9 cellular contexts compared by ENCODE assay signal in genomic region chr16:80993293-80993691, GRCh38. TPM values are rescaled to one million over a fixed set of nuclear protein-coding genes. Genes with fewer than 3 reads are reported as not detected.
A peak's percentile ranks its signal among the peaks of the same experiment; 100 is the strongest.
DNase-seq lines count a peak whose midpoint lies in the region; ATAC-seq, FAIRE-seq and TF ChIP-seq lines count a peak whose summit lies in the region.
"Had no signal": no experiment of that assay in that cellular context is flagged by ENCODE, and none has a peak within 500 bp of the region (broad histone marks: within the 10 kb centered on the region; RNA-seq: fewer than 3 reads in every experiment).

No MANE protein-coding gene starts in this region.

- no peaks in the 10 kb centered on the region for H3K27me3 Mint-ChIP-seq in dendritic cell treated with granulocyte-macrophage colony-stimulating factor and Interleukin-4, amounts not matched to agents 40 ng/mL and 50 ng/mL, for 4 days

- H3K36me3 ChIP-seq in HepG2 (replicated peaks in 1 of 2; ENCODE audit: control insufficient read depth in 1 of 2, insufficient read depth in 2 of 2, low read length in 2 of 2), result no peaks in the 10 kb centered on the region; a peak in 1 of 5 replicates

- DNase-seq in ACHN (peak; percentile 83), M059J (ENCODE audit: low read depth) (peak; percentile 81), HepG2 (ENCODE audit: low spot score) (peak; percentile 87), NCI-H1694 (lab: John Stamatoyannopoulos, UW) (no peak)
- no peak for DNase-seq in stimulated activated CD4-positive, alpha-beta T cell treated with anti-CD3 and anti-CD28 coated beads, Interleukin-4, amount 100 ng/mL, for 4 hours
- DNase-seq in stimulated activated CD8-positive, alpha-beta memory T cell treated with anti-CD3 and anti-CD28 coated beads, Interleukin-4, amount 100 ng/mL, for 48 hours, result no peak
- DNase-seq: DMS53 had no signal

- H3K4me3 ChIP-seq in HepG2 (replicated peaks in 1 of 3; ENCODE audit: insufficient read depth in 1 of 3, low read depth in 2 of 3, low read length in 3 of 3), result peak overlapping the region in 2 of 3 experiments; percentile 1 to 17; a peak in 1 of 6 replicates

- intact Hi-C loops in dendritic cell treated with granulocyte-macrophage colony-stimulating factor and Interleukin-4, amounts not matched to agents 40 ng/mL and 50 ng/mL, for 4 days (cut with micrococcal nuclease), result no loop called here
- intact Hi-C loops in HepG2 (cut with micrococcal nuclease; ENCODE audit: unreplicated experiment), result no loop called here

- H3K27ac ChIP-seq in HepG2 (ENCODE audit: extremely low read length, insufficient read depth, low read length), result peak overlapping the region; percentile 65

- H3K4me2 ChIP-seq in HepG2 (ENCODE audit: low read depth, low read length), result peak overlapping the region; percentile 67

- H3K4me3 Mint-ChIP-seq in dendritic cell treated with granulocyte-macrophage colony-stimulating factor and Interleukin-4, amounts not matched to agents 40 ng/mL and 50 ng/mL, for 4 days, result no peak overlapping the region

- H3K36me3 Mint-ChIP-seq in dendritic cell treated with granulocyte-macrophage colony-stimulating factor and Interleukin-4, amounts not matched to agents 40 ng/mL and 50 ng/mL, for 4 days (ENCODE audit: low read depth), result peaks cover 62% of the 10 kb centered on the region

- H3K9me3 Mint-ChIP-seq in dendritic cell treated with granulocyte-macrophage colony-stimulating factor and Interleukin-4, amounts not matched to agents 40 ng/mL and 50 ng/mL, for 4 days, result no peaks in the 10 kb centered on the region

- no peak for TF ChIP-seq RAD21 in HepG2 (CRISPR knock-in tag; IDR thresholded peaks at IDR 0.05)

- H4K20me1 ChIP-seq in HepG2 (ENCODE audit: insufficient read depth, low read length), result no peaks in the 10 kb centered on the region

- H3K4me1 ChIP-seq in HepG2 (ENCODE audit: insufficient read depth, low read length), result peaks cover 85% of the 10 kb centered on the region

- TF ChIP-seq EP300 in HepG2 (IDR thresholded peaks at IDR 0.05; ENCODE audit: low read depth in 2 of 2, low read length in 2 of 2), result no peak
- no peak for TF ChIP-seq EP300 in HepG2 (CRISPR knock-in tag; IDR thresholded peaks at IDR 0.05; ENCODE audit: borderline replicate concordance)

- ATAC-seq in HepG2 (peak; percentile 87), HG03457 (IDR thresholded peaks at IDR 0.05; ENCODE audit: unreplicated experiment) (no peak)

- H2AFZ ChIP-seq in HepG2 (ENCODE audit: low read length), result no peak overlapping the region

- H3K9ac ChIP-seq in HepG2 (ENCODE audit: insufficient read depth, low read depth, low read length), result peak overlapping the region; percentile 40

- TF ChIP-seq POLR2A in HepG2 (IDR thresholded peaks at IDR 0.05; ENCODE audit: insufficient read depth in 1 of 2, low read depth in 2 of 2, low read length in 2 of 2), result no peak

- H3K9me3 ChIP-seq in HepG2 (ENCODE audit: low read length), result no peaks in the 10 kb centered on the region

- no peak for TF ChIP-seq CTCF in HepG2 (CRISPR knock-in tag; IDR thresholded peaks at IDR 0.05)

- in situ Hi-C loops in ACHN (cut with HindIII; ENCODE audit: low pct_ligation_motif_present, low pct_unique_long_range_greater_than_20kb, low sequenced_read_pairs) (no loop called here), HepG2 (cut with HindIII; ENCODE audit: extremely low pct_ligation_motif_present, low pct_unique_long_range_greater_than_20kb) (no loop called here)

- CTCF ChIA-PET in HepG2 (lab: Yijun Ruan, JAX; ENCODE audit: low intra/inter-chr PET ratio, low total read pairs), result no interaction called here

- FAIRE-seq in HepG2 (lab: Jason Lieb, UNC), result peak; percentile 44

- POLR2A ChIA-PET in HepG2 (lab: Yijun Ruan, JAX), result interaction anchor here (1.2 to 1.4 kb wide), 4 partner anchors 11 to 84 kb away, joined by 3 to 8 read pairs (median 5); partner anchors contain the start of genes C16orf46, CENPN and CMC2

- BruUV-seq in HepG2 (replicated peaks; lab: Mats Ljungman, UMichigan), result no TSS peak

- H3K27ac Mint-ChIP-seq in dendritic cell treated with granulocyte-macrophage colony-stimulating factor and Interleukin-4, amounts not matched to agents 40 ng/mL and 50 ng/mL, for 4 days, result peak overlapping the region; percentile 13

- 5% methylated on average over 6 of the region's 6 CpGs for WGBS in HepG2 (ENCODE audit: low lambda C conversion rate)

- H3K79me2 ChIP-seq in HepG2 (ENCODE audit: insufficient read depth, low read length), result peaks cover 96% of the 10 kb centered on the region

- no peaks in the 10 kb centered on the region for H3K27me3 ChIP-seq in HepG2 (ENCODE audit: control insufficient read depth in 1 of 2, insufficient read depth in 2 of 2, low read length in 2 of 2)

- peaks cover 14% of the 10 kb centered on the region for H3K4me1 Mint-ChIP-seq in dendritic cell treated with granulocyte-macrophage colony-stimulating factor and Interleukin-4, amounts not matched to agents 40 ng/mL and 50 ng/mL, for 4 days (ENCODE audit: low read depth)

RNA-seq across cellular contexts. Expression of gene CMC2, which starts 13.4 kb away (rescaled TPM):
- 144 and 150 TPM in 2 replicates for total RNA-seq in M059J (2014; rRNA removed; shearing (Covaris generic))
- total RNA-seq in HepG2 (2016; rRNA removed; fragmentation: Illumina TruSeq; extraction: Trizol), result 129 and 147 TPM in 2 replicates
- 111 and 171 TPM in 2 replicates for total RNA-seq in HepG2 (2016; cell fraction: cytosol; rRNA removed; fragmentation: Illumina TruSeq; extraction: Trizol; ENCODE audit: low read depth)
- 118 and 155 TPM in 2 replicates for total RNA-seq in HepG2 (2016; cell fraction: insoluble cytoplasmic fraction; rRNA removed; fragmentation: Illumina TruSeq; extraction: Trizol)
- 132 and 180 TPM in 2 replicates for total RNA-seq in HepG2 (2016; cell fraction: membrane; rRNA removed; fragmentation: Illumina TruSeq; extraction: Trizol)
- total RNA-seq in HepG2 (2016; cell fraction: nucleus; rRNA removed; fragmentation: Illumina TruSeq; extraction: Trizol), result 49.2 and 54.6 TPM in 2 replicates
- polyA plus RNA-seq in HepG2 (2011; rRNA removed), result 92.1 and 116 TPM in 2 replicates
- 134 and 148 TPM in 2 replicates for polyA plus RNA-seq in HepG2 (2011; cell fraction: cytosol; rRNA removed)
- 22.2 and 24.5 TPM in 2 replicates for polyA plus RNA-seq in HepG2 (2011; cell fraction: nucleus; rRNA removed)
- polyA plus RNA-seq in HepG2 (2012), result 81.8 and 85.6 TPM in 2 replicates
- polyA plus RNA-seq in HepG2 (2016; cell fraction: cytosol; fragmentation: Illumina TruSeq; extraction: Trizol; ENCODE audit: low read depth), result 157 and 235 TPM in 2 replicates
- 172 and 176 TPM in 2 replicates for polyA plus RNA-seq in HepG2 (2016; cell fraction: insoluble cytoplasmic fraction; fragmentation: Illumina TruSeq; extraction: Trizol; ENCODE audit: low read depth)
- polyA plus RNA-seq in HepG2 (2016; cell fraction: membrane; fragmentation: Illumina TruSeq; extraction: Trizol; ENCODE audit: low read depth), result 133 and 179 TPM in 2 replicates
- 86.6 and 97.5 TPM in 2 replicates for polyA plus RNA-seq in HepG2 (2016; cell fraction: nucleus; fragmentation: Illumina TruSeq; extraction: Trizol; ENCODE audit: insufficient read depth, low read depth)
- 70.9 and 71.9 TPM in 2 replicates for polyA minus RNA-seq in HepG2 (2011; rRNA and poly(A)+ RNA removed; ENCODE audit: low replicate concordance)
- polyA minus RNA-seq in HepG2 (2011; cell fraction: cytosol; rRNA and poly(A)+ RNA removed), result 19.8 and 22.3 TPM in 2 replicates
- 35.4 and 68.6 TPM in 2 replicates for polyA minus RNA-seq in HepG2 (2011; cell fraction: nucleus; rRNA and poly(A)+ RNA removed)

RNA-seq across cellular contexts. Expression of gene CENPN, which starts 13.7 kb away (rescaled TPM):
- 112 and 210 TPM in 2 replicates for total RNA-seq in M059J (2014; rRNA removed; shearing (Covaris generic))
- total RNA-seq in HepG2 (2016; rRNA removed; fragmentation: Illumina TruSeq; extraction: Trizol), result 129 and 193 TPM in 2 replicates
- 98.3 and 119 TPM in 2 replicates for total RNA-seq in HepG2 (2016; cell fraction: cytosol; rRNA removed; fragmentation: Illumina TruSeq; extraction: Trizol; ENCODE audit: low read depth)
- 133 and 185 TPM in 2 replicates for total RNA-seq in HepG2 (2016; cell fraction: insoluble cytoplasmic fraction; rRNA removed; fragmentation: Illumina TruSeq; extraction: Trizol)
- 180 and 185 TPM in 2 replicates for total RNA-seq in HepG2 (2016; cell fraction: membrane; rRNA removed; fragmentation: Illumina TruSeq; extraction: Trizol)
- total RNA-seq in HepG2 (2016; cell fraction: nucleus; rRNA removed; fragmentation: Illumina TruSeq; extraction: Trizol), result 46.2 and 59.6 TPM in 2 replicates
- 17.3 and 29.7 TPM in 2 replicates for polyA plus RNA-seq in HepG2 (2011; rRNA removed)
- 15.2 and 17.8 TPM in 2 replicates for polyA plus RNA-seq in HepG2 (2011; cell fraction: cytosol; rRNA removed)
- polyA plus RNA-seq in HepG2 (2011; cell fraction: nucleus; rRNA removed), result 8.3 and 10.1 TPM in 2 replicates
- polyA plus RNA-seq in HepG2 (2012), result 46.5 and 70.0 TPM in 2 replicates
- polyA plus RNA-seq in HepG2 (2016; cell fraction: cytosol; fragmentation: Illumina TruSeq; extraction: Trizol; ENCODE audit: low read depth), result 113 and 120 TPM in 2 replicates
- 123 and 135 TPM in 2 replicates for polyA plus RNA-seq in HepG2 (2016; cell fraction: insoluble cytoplasmic fraction; fragmentation: Illumina TruSeq; extraction: Trizol; ENCODE audit: low read depth)
- polyA plus RNA-seq in HepG2 (2016; cell fraction: membrane; fragmentation: Illumina TruSeq; extraction: Trizol; ENCODE audit: low read depth), result 123 and 146 TPM in 2 replicates
- 40.0 and 50.9 TPM in 2 replicates for polyA plus RNA-seq in HepG2 (2016; cell fraction: nucleus; fragmentation: Illumina TruSeq; extraction: Trizol; ENCODE audit: insufficient read depth, low read depth)
- polyA minus RNA-seq in HepG2 (2011; rRNA and poly(A)+ RNA removed; ENCODE audit: low replicate concordance), result 17.1 and 164 TPM in 2 replicates
- polyA minus RNA-seq in HepG2 (2011; cell fraction: cytosol; rRNA and poly(A)+ RNA removed), result 14.1 and 16.1 TPM in 2 replicates
- polyA minus RNA-seq in HepG2 (2011; cell fraction: nucleus; rRNA and poly(A)+ RNA removed), result 17.9 and 25.4 TPM in 2 replicates

RNA-seq across cellular contexts. Expression of gene ATMIN, which starts 42.4 kb away (rescaled TPM):
- total RNA-seq in M059J (2014; rRNA removed; shearing (Covaris generic)), result 39.9 and 55.6 TPM in 2 replicates
- total RNA-seq in HepG2 (2016; rRNA removed; fragmentation: Illumina TruSeq; extraction: Trizol), result 60.4 and 74.7 TPM in 2 replicates
- total RNA-seq in HepG2 (2016; cell fraction: cytosol; rRNA removed; fragmentation: Illumina TruSeq; extraction: Trizol; ENCODE audit: low read depth), result 33.0 and 38.8 TPM in 2 replicates
- total RNA-seq in HepG2 (2016; cell fraction: insoluble cytoplasmic fraction; rRNA removed; fragmentation: Illumina TruSeq; extraction: Trizol), result 61.5 and 70.5 TPM in 2 replicates
- 116 and 141 TPM in 2 replicates for total RNA-seq in HepG2 (2016; cell fraction: membrane; rRNA removed; fragmentation: Illumina TruSeq; extraction: Trizol)
- total RNA-seq in HepG2 (2016; cell fraction: nucleus; rRNA removed; fragmentation: Illumina TruSeq; extraction: Trizol), result 37.1 and 38.6 TPM in 2 replicates
- 30.4 and 34.6 TPM in 2 replicates for polyA plus RNA-seq in HepG2 (2011; rRNA removed)
- polyA plus RNA-seq in HepG2 (2011; cell fraction: cytosol; rRNA removed), result 18.8 and 33.3 TPM in 2 replicates
- polyA plus RNA-seq in HepG2 (2011; cell fraction: nucleus; rRNA removed), result 12.4 and 15.2 TPM in 2 replicates
- polyA plus RNA-seq in HepG2 (2012), result 26.9 TPM in 2 replicates
- 52.2 and 56.7 TPM in 2 replicates for polyA plus RNA-seq in HepG2 (2016; cell fraction: cytosol; fragmentation: Illumina TruSeq; extraction: Trizol; ENCODE audit: low read depth)
- 70.0 and 73.6 TPM in 2 replicates for polyA plus RNA-seq in HepG2 (2016; cell fraction: insoluble cytoplasmic fraction; fragmentation: Illumina TruSeq; extraction: Trizol; ENCODE audit: low read depth)
- polyA plus RNA-seq in HepG2 (2016; cell fraction: membrane; fragmentation: Illumina TruSeq; extraction: Trizol; ENCODE audit: low read depth), result 113 and 129 TPM in 2 replicates
- polyA plus RNA-seq in HepG2 (2016; cell fraction: nucleus; fragmentation: Illumina TruSeq; extraction: Trizol; ENCODE audit: insufficient read depth, low read depth), result 53.5 and 53.8 TPM in 2 replicates
- polyA minus RNA-seq in HepG2 (2011; rRNA and poly(A)+ RNA removed; ENCODE audit: low replicate concordance), result 32.5 and 50.4 TPM in 2 replicates
- 25.9 and 27.0 TPM in 2 replicates for polyA minus RNA-seq in HepG2 (2011; cell fraction: cytosol; rRNA and poly(A)+ RNA removed)
- polyA minus RNA-seq in HepG2 (2011; cell fraction: nucleus; rRNA and poly(A)+ RNA removed), result 22.4 and 30.6 TPM in 2 replicates

Comparison
In these comparisons a context has a peak if more than half of its experiments do, and no peak if none do; other contexts are left out.
1. DNase-seq: peak in ACHN (single experiment), M059J (single experiment) and HepG2 (single experiment); none in NCI-H1694 (single experiment), stimulated activated CD4-positive, alpha-beta T cell treated with anti-CD3 and anti-CD28 coated beads, Interleukin-4, amount 100 ng/mL, for 4 hours (0 of 2) and stimulated activated CD8-positive, alpha-beta memory T cell treated with anti-CD3 and anti-CD28 coated beads, Interleukin-4, amount 100 ng/mL, for 48 hours (single experiment).